ENCODE assay signal across 32 cellular contexts in genomic region chr1:150179867-150180266, GRCh38.
"Had no signal": no experiment of that assay in that cellular context is flagged by ENCODE, and none has a peak within 500 bp of the region (broad histone marks: within the 10 kb centered on the region; RNA-seq: fewer than 3 reads in every experiment).

No MANE protein-coding gene starts in this region.

- FAIRE-seq: endometrium, endothelial cell of umbilical vein had no signal

- DNase-seq: activated CD4-positive, alpha-beta memory T cell treated with anti-CD3 and anti-CD28 coated beads, Interleukin-2, amount 10 ng/mL, durations not matched to agents 7 days and 5 days; activated CD4-positive, alpha-beta T cell treated with anti-CD3 and anti-CD28 coated beads for 36 hours; activated CD4-positive, alpha-beta T cell treated with anti-CD3 and anti-CD28 coated beads, Interleukin-2, amount 10 ng/mL, durations not matched to agents 24 days and 14 days; activated CD4-positive, alpha-beta T cell treated with anti-CD3 and anti-CD28 coated beads, Interleukin-2, amount 50 U/mL, for 4 hours; activated CD4-positive, CD25-positive, alpha-beta regulatory T cell; activated CD4-positive, CD25-positive, alpha-beta regulatory T cell treated with anti-CD3 and anti-CD28 coated beads, Interleukin-2, amount 50 U/mL, for 72 hours; activated CD8-positive, alpha-beta memory T cell treated with anti-CD3 and anti-CD28 coated beads, Interleukin-2, amount 50 U/mL, for 48 hours; activated gamma-delta T cell; activated naive CD4-positive, alpha-beta T cell; activated naive CD4-positive, alpha-beta T cell treated with anti-CD3 and anti-CD28 coated beads, Interleukin-2, amount 10 ng/mL, durations not matched to agents 7 days and 5 days; activated naive CD8-positive, alpha-beta T cell treated with anti-CD3 and anti-CD28 coated beads, Interleukin-2, amount 10 ng/mL, durations not matched to agents 7 days and 5 days; activated T-cell treated with anti-CD3 and anti-CD28 coated beads for 4 hours; activated T-cell treated with anti-CD3 and anti-CD28 coated beads, Interleukin-2, amount 50 U/mL, for 24 hours; activated T-cell treated with anti-CD3 and anti-CD28 coated beads, Interleukin-2, amount 50 U/mL, for 72 hours; effector CD8-positive, alpha-beta T cell; esophagus squamous epithelium; foreskin melanocyte; T-helper 1 cell; T-helper 17 cell; T1000 had no signal

- H3K4me1 Mint-ChIP-seq: activated CD4-positive, alpha-beta T cell treated with anti-CD3 and anti-CD28 coated beads for 36 hours; activated CD4-positive, alpha-beta T cell treated with anti-CD3 and anti-CD28 coated beads, Interleukin-2, amount 10 ng/mL, durations not matched to agents 24 days and 14 days; activated naive CD4-positive, alpha-beta T cell treated with anti-CD3 and anti-CD28 coated beads, Interleukin-2, amount 10 ng/mL, durations not matched to agents 7 days and 5 days; central memory CD8-positive, alpha-beta T cell had no signal

- H3K27me3 Mint-ChIP-seq: activated CD4-positive, alpha-beta memory T cell treated with anti-CD3 and anti-CD28 coated beads, Interleukin-2, amount 10 ng/mL, durations not matched to agents 7 days and 5 days; activated CD4-positive, alpha-beta T cell treated with anti-CD3 and anti-CD28 coated beads for 36 hours; activated CD4-positive, alpha-beta T cell treated with anti-CD3 and anti-CD28 coated beads, Interleukin-2, amount 10 ng/mL, durations not matched to agents 24 days and 14 days; activated naive CD8-positive, alpha-beta T cell treated with anti-CD3 and anti-CD28 coated beads, Interleukin-2, amount 10 ng/mL, durations not matched to agents 7 days and 5 days; activated T-cell treated with anti-CD3 and anti-CD28 coated beads, Interleukin-2, amount 50 U/mL, for 24 hours; central memory CD8-positive, alpha-beta T cell; T-helper 17 cell had no signal

- H3K9me3 ChIP-seq: ascending aorta, breast epithelium, esophagus squamous epithelium, gastroesophageal sphincter had no signal

- ATAC-seq: activated CD4-positive, alpha-beta T cell treated with anti-CD3 and anti-CD28 coated beads for 36 hours; activated naive CD4-positive, alpha-beta T cell treated with anti-CD3 and anti-CD28 coated beads, Interleukin-2, amount 50 U/mL, for 72 hours; activated T-cell treated with anti-CD3 and anti-CD28 coated beads, Interleukin-2, amount 50 U/mL, for 72 hours; gastroesophageal sphincter; T-helper 17 cell had no signal

- H3K4me1 ChIP-seq: ascending aorta, breast epithelium, esophagus squamous epithelium, gastroesophageal sphincter had no signal

- H3K27ac Mint-ChIP-seq: activated CD4-positive, alpha-beta memory T cell treated with anti-CD3 and anti-CD28 coated beads, Interleukin-2, amount 10 ng/mL, durations not matched to agents 7 days and 5 days; activated CD4-positive, alpha-beta T cell treated with anti-CD3 and anti-CD28 coated beads for 36 hours; activated CD4-positive, alpha-beta T cell treated with anti-CD3 and anti-CD28 coated beads, Interleukin-2, amount 10 ng/mL, durations not matched to agents 24 days and 14 days; activated naive CD4-positive, alpha-beta T cell treated with anti-CD3 and anti-CD28 coated beads, Interleukin-2, amount 10 ng/mL, durations not matched to agents 7 days and 5 days; activated naive CD4-positive, alpha-beta T cell treated with anti-CD3 and anti-CD28 coated beads, Interleukin-2, amount 50 U/mL, for 72 hours; activated naive CD8-positive, alpha-beta T cell treated with anti-CD3 and anti-CD28 coated beads, Interleukin-2, amount 10 ng/mL, durations not matched to agents 7 days and 5 days; activated T-cell treated with anti-CD3 and anti-CD28 coated beads, Interleukin-2, amount 50 U/mL, for 24 hours; activated T-cell treated with anti-CD3 and anti-CD28 coated beads, Interleukin-2, amount 50 U/mL, for 72 hours; T-helper 17 cell; T-helper 2 cell treated with Interferon-gamma antibody and Interleukin-4, amounts not matched to agents 5 μg/mL and 100 μg/mL, for 36 hours had no signal

- H3K4me3 Mint-ChIP-seq: activated CD4-positive, alpha-beta memory T cell treated with anti-CD3 and anti-CD28 coated beads, Interleukin-2, amount 10 ng/mL, durations not matched to agents 7 days and 5 days; activated CD4-positive, alpha-beta T cell treated with anti-CD3 and anti-CD28 coated beads for 36 hours; activated CD4-positive, alpha-beta T cell treated with anti-CD3 and anti-CD28 coated beads, Interleukin-2, amount 10 ng/mL, durations not matched to agents 24 days and 14 days; activated naive CD4-positive, alpha-beta T cell treated with anti-CD3 and anti-CD28 coated beads, Interleukin-2, amount 10 ng/mL, durations not matched to agents 7 days and 5 days; activated naive CD8-positive, alpha-beta T cell treated with anti-CD3 and anti-CD28 coated beads, Interleukin-2, amount 10 ng/mL, durations not matched to agents 7 days and 5 days; activated T-cell treated with anti-CD3 and anti-CD28 coated beads, Interleukin-2, amount 50 U/mL, for 24 hours; activated T-cell treated with anti-CD3 and anti-CD28 coated beads, Interleukin-2, amount 50 U/mL, for 72 hours; brain; central memory CD8-positive, alpha-beta T cell; T-helper 17 cell; T-helper 2 cell treated with Interferon-gamma antibody and Interleukin-4, amounts not matched to agents 5 μg/mL and 100 μg/mL, for 36 hours had no signal

- H3K36me3 ChIP-seq: ascending aorta, breast epithelium, cardiac muscle cell, esophagus squamous epithelium, gastroesophageal sphincter had no signal

- H3K36me3 Mint-ChIP-seq: activated naive CD4-positive, alpha-beta T cell treated with anti-CD3 and anti-CD28 coated beads, Interleukin-2, amount 10 ng/mL, durations not matched to agents 7 days and 5 days; activated naive CD4-positive, alpha-beta T cell treated with anti-CD3 and anti-CD28 coated beads, Interleukin-2, amount 50 U/mL, for 72 hours; activated naive CD8-positive, alpha-beta T cell treated with anti-CD3 and anti-CD28 coated beads, Interleukin-2, amount 10 ng/mL, durations not matched to agents 7 days and 5 days; brain had no signal

- H3K4me3 ChIP-seq: ascending aorta, breast epithelium, cardiac muscle cell, coronary artery, esophagus squamous epithelium, gastroesophageal sphincter had no signal

- H3K27ac ChIP-seq: ascending aorta, breast epithelium, cardiac muscle cell, coronary artery, epithelial cell of prostate, esophagus squamous epithelium, gastroesophageal sphincter had no signal

- H3K27me3 ChIP-seq: ascending aorta, breast epithelium, cardiac muscle cell, esophagus squamous epithelium, gastroesophageal sphincter had no signal

- H3K9me3 Mint-ChIP-seq: activated CD4-positive, alpha-beta memory T cell treated with anti-CD3 and anti-CD28 coated beads, Interleukin-2, amount 10 ng/mL, durations not matched to agents 7 days and 5 days; activated CD4-positive, alpha-beta T cell treated with anti-CD3 and anti-CD28 coated beads, Interleukin-2, amount 10 ng/mL, durations not matched to agents 24 days and 14 days; activated naive CD4-positive, alpha-beta T cell treated with anti-CD3 and anti-CD28 coated beads, Interleukin-2, amount 10 ng/mL, durations not matched to agents 7 days and 5 days; activated naive CD4-positive, alpha-beta T cell treated with anti-CD3 and anti-CD28 coated beads, Interleukin-2, amount 50 U/mL, for 72 hours; activated naive CD8-positive, alpha-beta T cell treated with anti-CD3 and anti-CD28 coated beads, Interleukin-2, amount 10 ng/mL, durations not matched to agents 7 days and 5 days; activated T-cell treated with anti-CD3 and anti-CD28 coated beads, Interleukin-2, amount 50 U/mL, for 24 hours; activated T-cell treated with anti-CD3 and anti-CD28 coated beads, Interleukin-2, amount 50 U/mL, for 72 hours; brain; central memory CD8-positive, alpha-beta T cell; T-helper 2 cell treated with Interferon-gamma antibody and Interleukin-4, amounts not matched to agents 5 μg/mL and 100 μg/mL, for 36 hours had no signal
